In the genomic region with DNA sequence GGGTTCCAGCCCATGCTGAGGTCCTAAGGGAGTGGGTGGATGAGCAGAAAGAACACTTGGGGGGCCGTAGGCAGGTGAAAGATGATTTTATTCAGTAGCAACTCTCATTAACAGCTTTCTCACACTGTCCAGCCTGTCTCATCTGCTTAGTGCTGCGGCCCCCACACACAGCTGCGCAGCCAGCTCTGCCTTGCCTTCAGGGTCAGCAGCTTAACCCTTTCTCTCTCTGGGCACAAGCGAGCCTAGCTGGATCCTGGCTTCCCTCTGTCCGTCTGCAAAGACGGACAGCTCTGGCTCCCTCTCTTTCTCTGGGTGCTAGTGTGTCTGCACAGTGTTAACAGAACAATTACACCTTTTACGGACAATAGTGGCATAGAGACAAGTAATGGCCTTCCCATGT, we compare ENCODE assay signal across 2 cellular contexts.
TF ChIP-seq lines count a peak whose summit lies in the region.

No MANE protein-coding gene starts in this region.

TF ChIP-seq in GM23338, 12 proteins besides CTCF, POLR2A, EP300 and RAD21 (continues in another document):
- TF ChIP-seq, protein P1, sequence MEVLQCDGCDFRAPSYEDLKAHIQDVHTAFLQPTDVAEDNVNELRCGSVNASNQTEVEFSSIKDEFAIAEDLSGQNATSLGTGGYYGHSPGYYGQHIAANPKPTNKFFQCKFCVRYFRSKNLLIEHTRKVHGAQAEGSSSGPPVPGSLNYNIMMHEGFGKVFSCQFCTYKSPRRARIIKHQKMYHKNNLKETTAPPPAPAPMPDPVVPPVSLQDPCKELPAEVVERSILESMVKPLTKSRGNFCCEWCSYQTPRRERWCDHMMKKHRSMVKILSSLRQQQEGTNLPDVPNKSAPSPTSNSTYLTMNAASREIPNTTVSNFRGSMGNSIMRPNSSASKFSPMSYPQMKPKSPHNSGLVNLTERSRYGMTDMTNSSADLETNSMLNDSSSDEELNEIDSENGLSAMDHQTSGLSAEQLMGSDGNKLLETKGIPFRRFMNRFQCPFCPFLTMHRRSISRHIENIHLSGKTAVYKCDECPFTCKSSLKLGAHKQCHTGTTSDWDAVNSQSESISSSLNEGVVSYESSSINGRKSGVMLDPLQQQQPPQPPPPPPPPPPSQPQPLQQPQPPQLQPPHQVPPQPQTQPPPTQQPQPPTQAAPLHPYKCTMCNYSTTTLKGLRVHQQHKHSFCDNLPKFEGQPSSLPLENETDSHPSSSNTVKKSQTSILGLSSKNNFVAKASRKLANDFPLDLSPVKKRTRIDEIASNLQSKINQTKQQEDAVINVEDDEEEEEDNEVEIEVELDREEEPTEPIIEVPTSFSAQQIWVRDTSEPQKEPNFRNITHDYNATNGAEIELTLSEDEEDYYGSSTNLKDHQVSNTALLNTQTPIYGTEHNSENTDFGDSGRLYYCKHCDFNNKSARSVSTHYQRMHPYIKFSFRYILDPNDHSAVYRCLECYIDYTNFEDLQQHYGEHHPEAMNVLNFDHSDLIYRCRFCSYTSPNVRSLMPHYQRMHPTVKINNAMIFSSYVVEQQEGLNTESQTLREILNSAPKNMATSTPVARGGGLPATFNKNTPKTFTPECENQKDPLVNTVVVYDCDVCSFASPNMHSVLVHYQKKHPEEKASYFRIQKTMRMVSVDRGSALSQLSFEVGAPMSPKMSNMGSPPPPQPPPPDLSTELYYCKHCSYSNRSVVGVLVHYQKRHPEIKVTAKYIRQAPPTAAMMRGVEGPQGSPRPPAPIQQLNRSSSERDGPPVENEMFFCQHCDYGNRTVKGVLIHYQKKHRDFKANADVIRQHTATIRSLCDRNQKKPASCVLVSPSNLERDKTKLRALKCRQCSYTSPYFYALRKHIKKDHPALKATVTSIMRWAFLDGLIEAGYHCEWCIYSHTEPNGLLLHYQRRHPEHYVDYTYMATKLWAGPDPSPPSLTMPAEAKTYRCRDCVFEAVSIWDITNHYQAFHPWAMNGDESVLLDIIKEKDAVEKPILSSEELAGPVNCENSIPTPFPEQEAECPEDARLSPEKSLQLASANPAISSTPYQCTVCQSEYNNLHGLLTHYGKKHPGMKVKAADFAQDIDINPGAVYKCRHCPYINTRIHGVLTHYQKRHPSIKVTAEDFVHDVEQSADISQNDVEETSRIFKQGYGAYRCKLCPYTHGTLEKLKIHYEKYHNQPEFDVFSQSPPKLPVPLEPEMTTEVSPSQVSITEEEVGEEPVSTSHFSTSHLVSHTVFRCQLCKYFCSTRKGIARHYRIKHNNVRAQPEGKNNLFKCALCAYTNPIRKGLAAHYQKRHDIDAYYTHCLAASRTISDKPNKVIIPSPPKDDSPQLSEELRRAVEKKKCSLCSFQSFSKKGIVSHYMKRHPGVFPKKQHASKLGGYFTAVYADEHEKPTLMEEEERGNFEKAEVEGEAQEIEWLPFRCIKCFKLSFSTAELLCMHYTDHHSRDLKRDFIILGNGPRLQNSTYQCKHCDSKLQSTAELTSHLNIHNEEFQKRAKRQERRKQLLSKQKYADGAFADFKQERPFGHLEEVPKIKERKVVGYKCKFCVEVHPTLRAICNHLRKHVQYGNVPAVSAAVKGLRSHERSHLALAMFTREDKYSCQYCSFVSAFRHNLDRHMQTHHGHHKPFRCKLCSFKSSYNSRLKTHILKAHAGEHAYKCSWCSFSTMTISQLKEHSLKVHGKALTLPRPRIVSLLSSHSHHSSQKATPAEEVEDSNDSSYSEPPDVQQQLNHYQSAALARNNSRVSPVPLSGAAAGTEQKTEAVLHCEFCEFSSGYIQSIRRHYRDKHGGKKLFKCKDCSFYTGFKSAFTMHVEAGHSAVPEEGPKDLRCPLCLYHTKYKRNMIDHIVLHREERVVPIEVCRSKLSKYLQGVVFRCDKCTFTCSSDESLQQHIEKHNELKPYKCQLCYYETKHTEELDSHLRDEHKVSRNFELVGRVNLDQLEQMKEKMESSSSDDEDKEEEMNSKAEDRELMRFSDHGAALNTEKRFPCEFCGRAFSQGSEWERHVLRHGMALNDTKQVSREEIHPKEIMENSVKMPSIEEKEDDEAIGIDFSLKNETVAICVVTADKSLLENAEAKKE (CRISPR knock-in tag; IDR thresholded peaks at IDR 0.05), result no peak
- no peak for TF ChIP-seq STAT1 (IDR thresholded peaks at IDR 0.05; ENCODE audit: unreplicated experiment)
- TF ChIP-seq EZH2 (IDR thresholded peaks at IDR 0.05; ENCODE audit: low read depth, unreplicated experiment), result no peak
- TF ChIP-seq EZH2phosphoT487 (IDR thresholded peaks at IDR 0.05; ENCODE audit: unreplicated experiment), result no peak
- TF ChIP-seq, protein P2, sequence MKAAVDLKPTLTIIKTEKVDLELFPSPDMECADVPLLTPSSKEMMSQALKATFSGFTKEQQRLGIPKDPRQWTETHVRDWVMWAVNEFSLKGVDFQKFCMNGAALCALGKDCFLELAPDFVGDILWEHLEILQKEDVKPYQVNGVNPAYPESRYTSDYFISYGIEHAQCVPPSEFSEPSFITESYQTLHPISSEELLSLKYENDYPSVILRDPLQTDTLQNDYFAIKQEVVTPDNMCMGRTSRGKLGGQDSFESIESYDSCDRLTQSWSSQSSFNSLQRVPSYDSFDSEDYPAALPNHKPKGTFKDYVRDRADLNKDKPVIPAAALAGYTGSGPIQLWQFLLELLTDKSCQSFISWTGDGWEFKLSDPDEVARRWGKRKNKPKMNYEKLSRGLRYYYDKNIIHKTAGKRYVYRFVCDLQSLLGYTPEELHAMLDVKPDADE (IDR thresholded peaks at IDR 0.05), result no peak
- no peak for TF ChIP-seq POLR2AphosphoS5 (IDR thresholded peaks at IDR 0.05; ENCODE audit: low read depth)
- no peak for TF ChIP-seq CREB1 (CRISPR knock-in tag; IDR thresholded peaks at IDR 0.05; ENCODE audit: low read depth)
- TF ChIP-seq ZNF114 (CRISPR knock-in tag; IDR thresholded peaks at IDR 0.05), result no peak
- no peak for TF ChIP-seq ZNF331 (CRISPR knock-in tag; IDR thresholded peaks at IDR 0.05; ENCODE audit: low read depth)
- TF ChIP-seq, protein P3, sequence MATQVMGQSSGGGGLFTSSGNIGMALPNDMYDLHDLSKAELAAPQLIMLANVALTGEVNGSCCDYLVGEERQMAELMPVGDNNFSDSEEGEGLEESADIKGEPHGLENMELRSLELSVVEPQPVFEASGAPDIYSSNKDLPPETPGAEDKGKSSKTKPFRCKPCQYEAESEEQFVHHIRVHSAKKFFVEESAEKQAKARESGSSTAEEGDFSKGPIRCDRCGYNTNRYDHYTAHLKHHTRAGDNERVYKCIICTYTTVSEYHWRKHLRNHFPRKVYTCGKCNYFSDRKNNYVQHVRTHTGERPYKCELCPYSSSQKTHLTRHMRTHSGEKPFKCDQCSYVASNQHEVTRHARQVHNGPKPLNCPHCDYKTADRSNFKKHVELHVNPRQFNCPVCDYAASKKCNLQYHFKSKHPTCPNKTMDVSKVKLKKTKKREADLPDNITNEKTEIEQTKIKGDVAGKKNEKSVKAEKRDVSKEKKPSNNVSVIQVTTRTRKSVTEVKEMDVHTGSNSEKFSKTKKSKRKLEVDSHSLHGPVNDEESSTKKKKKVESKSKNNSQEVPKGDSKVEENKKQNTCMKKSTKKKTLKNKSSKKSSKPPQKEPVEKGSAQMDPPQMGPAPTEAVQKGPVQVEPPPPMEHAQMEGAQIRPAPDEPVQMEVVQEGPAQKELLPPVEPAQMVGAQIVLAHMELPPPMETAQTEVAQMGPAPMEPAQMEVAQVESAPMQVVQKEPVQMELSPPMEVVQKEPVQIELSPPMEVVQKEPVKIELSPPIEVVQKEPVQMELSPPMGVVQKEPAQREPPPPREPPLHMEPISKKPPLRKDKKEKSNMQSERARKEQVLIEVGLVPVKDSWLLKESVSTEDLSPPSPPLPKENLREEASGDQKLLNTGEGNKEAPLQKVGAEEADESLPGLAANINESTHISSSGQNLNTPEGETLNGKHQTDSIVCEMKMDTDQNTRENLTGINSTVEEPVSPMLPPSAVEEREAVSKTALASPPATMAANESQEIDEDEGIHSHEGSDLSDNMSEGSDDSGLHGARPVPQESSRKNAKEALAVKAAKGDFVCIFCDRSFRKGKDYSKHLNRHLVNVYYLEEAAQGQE (IDR thresholded peaks at IDR 0.05; ENCODE audit: unreplicated experiment), result no peak

TF ChIP-seq in H1, 55 proteins besides CTCF, POLR2A, EP300 and RAD21:
- no peak for TF ChIP-seq RXRA (IDR thresholded peaks at IDR 0.05; ENCODE audit: insufficient read depth, low read depth, low read length)
- TF ChIP-seq KDM4A (IDR thresholded peaks at IDR 0.05; ENCODE audit: low read depth, low read length, severe bottlenecking), result no peak
- TF ChIP-seq EGR1 (IDR thresholded peaks at IDR 0.05; ENCODE audit: borderline replicate concordance, low read depth, low read length), result no peak
- TF ChIP-seq, protein P4, sequence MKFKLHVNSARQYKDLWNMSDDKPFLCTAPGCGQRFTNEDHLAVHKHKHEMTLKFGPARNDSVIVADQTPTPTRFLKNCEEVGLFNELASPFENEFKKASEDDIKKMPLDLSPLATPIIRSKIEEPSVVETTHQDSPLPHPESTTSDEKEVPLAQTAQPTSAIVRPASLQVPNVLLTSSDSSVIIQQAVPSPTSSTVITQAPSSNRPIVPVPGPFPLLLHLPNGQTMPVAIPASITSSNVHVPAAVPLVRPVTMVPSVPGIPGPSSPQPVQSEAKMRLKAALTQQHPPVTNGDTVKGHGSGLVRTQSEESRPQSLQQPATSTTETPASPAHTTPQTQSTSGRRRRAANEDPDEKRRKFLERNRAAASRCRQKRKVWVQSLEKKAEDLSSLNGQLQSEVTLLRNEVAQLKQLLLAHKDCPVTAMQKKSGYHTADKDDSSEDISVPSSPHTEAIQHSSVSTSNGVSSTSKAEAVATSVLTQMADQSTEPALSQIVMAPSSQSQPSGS (IDR thresholded peaks at IDR 0.05; ENCODE audit: low read length), result no peak
- no peak for TF ChIP-seq BCL11A (IDR thresholded peaks at IDR 0.05; ENCODE audit: low read depth in 2 of 2, low read length in 2 of 2)
- no peak for TF ChIP-seq MAFK (IDR thresholded peaks at IDR 0.05; ENCODE audit: low read depth, low read length)
- no peak for TF ChIP-seq NRF1 (IDR thresholded peaks at IDR 0.05; ENCODE audit: low read depth, low read length)
- no peak for TF ChIP-seq SUZ12 (IDR thresholded peaks at IDR 0.05; ENCODE audit: low read length)
